ENCODE assay signal across 8 cellular contexts in the genomic region with DNA sequence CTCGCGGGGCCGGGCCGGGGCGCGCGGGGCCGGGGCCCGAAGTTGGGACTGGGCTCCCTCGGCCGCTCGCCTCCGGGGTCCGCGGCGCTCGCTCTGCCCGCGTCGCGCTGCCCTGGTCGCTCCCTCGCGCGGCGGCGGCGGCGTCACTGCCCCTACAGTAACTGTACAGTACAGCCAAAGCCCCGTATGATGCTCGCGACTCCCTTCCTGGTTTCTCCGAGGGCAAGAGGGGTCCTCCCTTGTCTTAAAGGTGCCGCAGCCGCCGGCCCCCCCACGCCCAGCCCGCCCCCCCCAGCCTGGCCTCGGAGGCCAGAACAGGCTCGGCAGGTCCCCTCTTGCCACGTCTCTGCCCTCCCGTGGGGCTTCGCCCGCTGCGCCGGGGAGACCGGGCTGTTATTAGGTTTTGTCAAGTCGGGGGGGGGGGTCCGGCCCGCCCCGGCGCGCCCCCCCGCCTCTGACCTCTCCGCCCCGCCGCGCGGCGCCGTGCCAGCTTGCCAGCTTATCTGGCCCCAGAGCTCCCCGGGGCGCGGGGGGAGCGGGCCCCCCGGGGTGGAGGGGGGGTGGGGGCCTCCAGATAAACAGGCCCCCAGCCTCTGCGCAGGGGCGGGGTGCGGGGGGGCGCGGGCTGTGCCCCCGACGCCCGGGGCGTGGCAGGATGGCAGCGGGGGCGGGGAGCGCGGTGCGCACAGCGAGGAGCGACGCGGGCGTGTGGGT. TPM values are rescaled to one million over a fixed set of nuclear protein-coding genes. Genes with fewer than 3 reads are reported as not detected.
A peak's percentile ranks its signal among the peaks of the same experiment; 100 is the strongest.
DNase-seq lines count a peak whose midpoint lies in the region; ATAC-seq and TF ChIP-seq lines count a peak whose summit lies in the region.

A gene (minus strand): TSS at position 218 of the 714 bp plus-strand sequence. CDS start 11,667 bp downstream, outside the sequence.

- no peaks in the 10 kb centered on the region for H3K36me3 ChIP-seq in psoas muscle (ENCODE audit: insufficient read depth in 1 of 2, low read depth in 1 of 2)

- WGBS in right cardiac atrium: 1% methylated on average over 85 of the region's 85 CpGs
- WGBS in psoas muscle, 3 donors: 0 to 1% (median 0%) methylated on average over 26 to 85 of the region's 85 CpGs

- POLR2A ChIA-PET in GM10248 (lab: Yijun Ruan, JAX): interaction anchor here (0.5 kb wide), 1 partner anchor 20 kb away, joined by 3 read pairs; no protein-coding TSS in a partner anchor

- H3K4me1 ChIP-seq in right cardiac atrium (ENCODE audit: control insufficient read depth, insufficient read depth, low read length) (no peaks in the 10 kb centered on the region), psoas muscle (peaks cover 23% of the 10 kb centered on the region), foreskin keratinocyte (no peaks in the 10 kb centered on the region)

- CTCF ChIA-PET in GM10248 (lab: Yijun Ruan, JAX): no interaction called here

- DNase-seq in GM10248 (ENCODE audit: extremely low spot score): peak; percentile 77
- DNase-seq in NCI-H128 (lab: John Stamatoyannopoulos, UW; ENCODE audit: unreplicated experiment): peak; percentile 25
- DNase-seq in T-helper 22 cell (ENCODE audit: low read depth): peak; percentile 74
- DNase-seq in anterior cingulate cortex (lab: John Stamatoyannopoulos, UW): peak in 55 of 58 donors; percentile 11 to 84 (median 64)
- DNase-seq in right cardiac atrium: peak; percentile 89 to 95 (median 93)
- DNase-seq in psoas muscle: peak; percentile 86 to 91
- DNase-seq in foreskin keratinocyte: no peak

- ATAC-seq in right cardiac atrium (peak; percentile 48 to 50), psoas muscle (peak; percentile 11 to 44 (median 28)), foreskin keratinocyte (no peak), HG03108 (IDR thresholded peaks at IDR 0.05; ENCODE audit: unreplicated experiment) (no peak)

- H3K27me3 ChIP-seq in right cardiac atrium (ENCODE audit: control insufficient read depth, insufficient read depth): no peaks in the 10 kb centered on the region
- H3K27me3 ChIP-seq in psoas muscle (ENCODE audit: insufficient read depth in 3 of 3, low read length in 2 of 3): no peaks in the 10 kb centered on the region
- H3K27me3 ChIP-seq in foreskin keratinocyte: peaks cover 4% of the 10 kb centered on the region

- intact Hi-C loops in right cardiac atrium (cut with DNase I): no loop called here
- intact Hi-C loops in psoas muscle (cut with DNase I): loop anchor here (5.0 kb wide), 2 partner anchors 45 to 55 kb away; a partner anchor contains a TSS

- H3K4me3 ChIP-seq in right cardiac atrium (ENCODE audit: low read length) (peak within 1 kb of the TSS; percentile 99), psoas muscle (peak within 1 kb of the TSS; percentile 87)

- H3K9me3 ChIP-seq in right cardiac atrium (ENCODE audit: control insufficient read depth, low read length): no peaks in the 10 kb centered on the region
- no peaks in the 10 kb centered on the region for H3K9me3 ChIP-seq in psoas muscle

- TF ChIP-seq CTCF in GM10248 (IDR thresholded peaks at IDR 0.05; ENCODE audit: control extremely low read depth, extremely low read depth, low read depth, missing control alignments) (no peak), psoas muscle (IDR thresholded peaks at IDR 0.05) (no peak), foreskin keratinocyte (conservative IDR thresholded peaks at IDR 0.05) (no peak)

- H3K27ac ChIP-seq in right cardiac atrium (ENCODE audit: low read length) (peak within 1 kb of the TSS; percentile 90), psoas muscle (peak within 1 kb of the TSS; percentile 86), foreskin keratinocyte (no peak within 1 kb of the TSS)

RNA-seq across cellular contexts. Expression of the gene that starts here (rescaled TPM):
- 10 to 100 TPM; 28.6 to 32.6 (median 31.6) TPM for total RNA-seq in right cardiac atrium
- 17.5 TPM for polyA plus RNA-seq in right cardiac atrium
- total RNA-seq in psoas muscle: 10 to 100 TPM; 25.7 to 55.9 (median 45.7) TPM
- 10 to 100 TPM; 18.5 to 20.3 (median 20.0) TPM for polyA plus RNA-seq in psoas muscle
- total RNA-seq in foreskin keratinocyte: 18.1 and 20.1 TPM in 2 replicates
- polyA plus RNA-seq in foreskin keratinocyte: 10.0 and 10.4 TPM in 2 replicates

Comparison
In these comparisons a context has a peak if more than half of its experiments do, and no peak if none do; other contexts are left out.
1. DNase-seq: peak in GM10248 (single experiment), NCI-H128 (single experiment), T-helper 22 cell (single experiment), anterior cingulate cortex (55 of 58), right cardiac atrium (3 of 3) and psoas muscle (2 of 2); none in foreskin keratinocyte (0 of 2).
2. ATAC-seq: peak in right cardiac atrium (2 of 2) and psoas muscle (4 of 4); none in foreskin keratinocyte (single experiment) and HG03108 (single experiment).
3. intact Hi-C loops: an anchor here in psoas muscle (5.0 kb wide); none called in right cardiac atrium.